ENCODE assay signal across 17 cellular contexts in genomic region chr2:95730813-95731212, GRCh38.
DNase-seq lines count a peak whose midpoint lies in the region; ATAC-seq, FAIRE-seq and TF ChIP-seq lines count a peak whose summit lies in the region.
"Had no signal": no experiment of that assay in that cellular context is flagged by ENCODE, and none has a peak within 500 bp of the region (broad histone marks: within the 10 kb centered on the region; RNA-seq: fewer than 3 reads in every experiment).

No MANE protein-coding gene starts in this region.

- peak; percentile 97 for FAIRE-seq in bronchial epithelial cell (lab: Jason Lieb, UNC)
- FAIRE-seq: RCC 7860 had no signal

- H3K27me3 ChIP-seq in SK-N-SH (ENCODE audit: insufficient read depth): no peaks in the 10 kb centered on the region; the same call in 1 of the 2 replicates
- H3K27me3 ChIP-seq in bronchial epithelial cell (ENCODE audit: control insufficient read depth, insufficient read depth, low read length): no peaks in the 10 kb centered on the region
- no peaks in the 10 kb centered on the region for H3K27me3 ChIP-seq in Caco-2 (replicated peaks; ENCODE audit: control insufficient read depth, insufficient read depth, low read length)

- H3K36me3 ChIP-seq in SK-N-SH (replicated peaks in 1 of 2; ENCODE audit: control insufficient read depth in 1 of 2, insufficient read depth in 2 of 2, low read length in 1 of 2) (no peaks in the 10 kb centered on the region), bronchial epithelial cell (ENCODE audit: control insufficient read depth, insufficient read depth, low read length) (no peaks in the 10 kb centered on the region), Caco-2 (ENCODE audit: control insufficient read depth, insufficient read depth, low read length) (no peaks in the 10 kb centered on the region)

- H3K9ac ChIP-seq in SK-N-SH: no peak overlapping the region
- H3K9ac ChIP-seq: KMS-11 had no signal

- no peak for TF ChIP-seq EP300 in SK-N-SH (IDR thresholded peaks at IDR 0.05; ENCODE audit: borderline replicate concordance in 1 of 2, low read depth in 1 of 2, low read length in 1 of 2)

- intact Hi-C loops in Caco-2 (cut with micrococcal nuclease; ENCODE audit: unreplicated experiment): no loop called here

- H3K79me2 ChIP-seq in SK-N-SH (ENCODE audit: insufficient read depth): no peaks in the 10 kb centered on the region

- BruUV-seq in Caco-2 (replicated peaks; lab: Mats Ljungman, UMichigan): no TSS peak

- H3K9me3 Mint-ChIP-seq in Caco-2 (ENCODE audit: unreplicated experiment): no peaks in the 10 kb centered on the region

- ATAC-seq in SK-N-SH treated with all-trans-retinoic acid at 6 μM for 48 hours (peak; percentile 28; the same call in 1 of the 3 replicates), HG03175 (IDR thresholded peaks at IDR 0.05; ENCODE audit: unreplicated experiment) (no peak), HG03520 (IDR thresholded peaks at IDR 0.05; ENCODE audit: unreplicated experiment) (no peak)

- no peak overlapping the region for H2AFZ ChIP-seq in SK-N-SH (ENCODE audit: low read depth)

- H3K9me3 ChIP-seq in SK-N-SH: no peaks in the 10 kb centered on the region
- no peaks in the 10 kb centered on the region for H3K9me3 ChIP-seq in Caco-2

- no peaks in the 10 kb centered on the region for H3K9me2 ChIP-seq in SK-N-SH

- H3K4me1 Mint-ChIP-seq in Caco-2 (ENCODE audit: low read depth, unreplicated experiment): peaks cover 6% of the 10 kb centered on the region

- no peak for TF ChIP-seq RAD21 in SK-N-SH (IDR thresholded peaks at IDR 0.05; ENCODE audit: low read length)

- DNase-seq in SK-N-SH (no peak), NB4 (ENCODE audit: low read depth) (peak; percentile 18), bronchial epithelial cell (ENCODE audit: low read depth) (no peak), Caco-2 (no peak)
- no peak for DNase-seq in activated CD4-positive, CD25-positive, alpha-beta regulatory T cell (lab: John Stamatoyannopoulos, UW)
- DNase-seq: MM.1S, NCI-H1417 treated with DMSO at 0.1 percent for 48 hours, NCI-H2029, NCI-H510A treated with DMSO at 0.1 percent for 48 hours, SHP77 treated with DMSO at 0.1 percent for 48 hours had no signal

- H3K36me3 Mint-ChIP-seq in Caco-2 (ENCODE audit: insufficient read depth, unreplicated experiment): no peaks in the 10 kb centered on the region

- no peak overlapping the region for H3K4me3 ChIP-seq in SK-N-SH (ENCODE audit: low read depth in 2 of 2, low read length in 1 of 2)
- H3K4me3 ChIP-seq in NB4 (ENCODE audit: low read depth, low read length): no peak overlapping the region
- H3K4me3 ChIP-seq in bronchial epithelial cell (ENCODE audit: low read depth, low read length): no peak overlapping the region
- no peak overlapping the region for H3K4me3 ChIP-seq in Caco-2 (ENCODE audit: low read depth, low read length)

- WGBS in SK-N-SH (ENCODE audit: low lambda C conversion rate): 27% methylated on average over 9 of the region's 9 CpGs

- H3K4me2 ChIP-seq in SK-N-SH: no peak overlapping the region
- H3K4me2 ChIP-seq: KMS-11 had no signal

- H3K27me3 Mint-ChIP-seq in Caco-2 (ENCODE audit: insufficient read depth, unreplicated experiment): peaks cover 14% of the 10 kb centered on the region

- H3K4me3 Mint-ChIP-seq in Caco-2 (ENCODE audit: unreplicated experiment): no peak overlapping the region

- CTCF ChIA-PET in SK-N-SH (lab: Yijun Ruan, JAX) (interaction anchor here (1.0 to 2.6 kb wide), 2 partner anchors 342 to 385 kb away, joined by 3 to 12 read pairs; no protein-coding TSS in a partner anchor), Caco-2 (lab: Charles Lee) (interaction anchor here (1.1 kb wide), 1 partner anchor 67 kb away, joined by 3 read pairs; no protein-coding TSS in a partner anchor)

- no peaks in the 10 kb centered on the region for H3K4me1 ChIP-seq in SK-N-SH (ENCODE audit: control insufficient read depth in 1 of 2, insufficient read depth in 2 of 2, low read depth in 1 of 2, low read length in 1 of 2)
- H3K4me1 ChIP-seq in Caco-2: no peaks in the 10 kb centered on the region

- no peaks in the 10 kb centered on the region for H4K20me1 ChIP-seq in SK-N-SH (ENCODE audit: insufficient read depth)

- no peak for TF ChIP-seq POLR2A in NB4 (IDR thresholded peaks at IDR 0.05; ENCODE audit: extremely low read depth, insufficient read length)

- H3K27ac Mint-ChIP-seq in Caco-2 (ENCODE audit: unreplicated experiment): no peak overlapping the region

- no peak overlapping the region for H3K27ac ChIP-seq in SK-N-SH (ENCODE audit: low read depth in 2 of 2, low read length in 1 of 2)
- H3K27ac ChIP-seq: 22Rv1, C4-2B, KMS-11 had no signal

- TF ChIP-seq CTCF in SK-N-SH (IDR thresholded peaks at IDR 0.05) (no peak), NB4 (IDR thresholded peaks at IDR 0.05; ENCODE audit: low read depth, low read length) (no peak), bronchial epithelial cell (IDR thresholded peaks at IDR 0.05; ENCODE audit: insufficient read depth, low read length, severe bottlenecking) (no peak), Caco-2 (IDR thresholded peaks at IDR 0.05; ENCODE audit: insufficient read depth in 1 of 2, low read depth in 1 of 2, low read length in 1 of 2, severe bottlenecking in 1 of 2, unreplicated experiment in 1 of 2) (no peak)

- POLR2A ChIA-PET in SK-N-SH (lab: Yijun Ruan, JAX): no interaction called here
- POLR2A ChIA-PET in Caco-2 (lab: Charles Lee): no interaction called here

- H3F3A ChIP-seq in SK-N-SH (replicated peaks; ENCODE audit: insufficient read depth): no peaks in the 10 kb centered on the region

TF ChIP-seq in SK-N-SH treated with all-trans-retinoic acid at 6 μM for 48 hours, 23 proteins besides CTCF, POLR2A, EP300 and RAD21:
- TF ChIP-seq RARB (CRISPR knock-in tag; IDR thresholded peaks at IDR 0.05) (no peak), TSHZ2 (CRISPR knock-in tag; IDR thresholded peaks at IDR 0.05) (no peak), ZNF8 (CRISPR knock-in tag; IDR thresholded peaks at IDR 0.05) (no peak), TOX (CRISPR knock-in tag; IDR thresholded peaks at IDR 0.05; ENCODE audit: borderline replicate concordance) (no peak), ZC3H10 (CRISPR knock-in tag; IDR thresholded peaks at IDR 0.05) (no peak), OSR1 (CRISPR knock-in tag; IDR thresholded peaks at IDR 0.05) (no peak)

TF ChIP-seq in SK-N-SH, 30 proteins besides CTCF, POLR2A, EP300 and RAD21:
- no peak for TF ChIP-seq FOXJ3 (CRISPR knock-in tag; IDR thresholded peaks at IDR 0.05)
- TF ChIP-seq NRF1 (IDR thresholded peaks at IDR 0.05; ENCODE audit: low read depth, low read length): no peak
- no peak for TF ChIP-seq TCF12 (IDR thresholded peaks at IDR 0.05)
- no peak for TF ChIP-seq IRF3 (IDR thresholded peaks at IDR 0.05; ENCODE audit: low read depth, low read length)
- no peak for TF ChIP-seq FOXM1 (IDR thresholded peaks at IDR 0.05; ENCODE audit: low read depth)
- no peak for TF ChIP-seq GATA2 (CRISPR knock-in tag; IDR thresholded peaks at IDR 0.05)
- TF ChIP-seq USF1 (IDR thresholded peaks at IDR 0.05; ENCODE audit: borderline replicate concordance, low read depth): no peak
- no peak for TF ChIP-seq RXRA (IDR thresholded peaks at IDR 0.05; ENCODE audit: borderline replicate concordance, low read depth)
- TF ChIP-seq YY1 (IDR thresholded peaks at IDR 0.05; ENCODE audit: low read depth): no peak
- TF ChIP-seq EZH2phosphoT487 (IDR thresholded peaks at IDR 0.05; ENCODE audit: borderline replicate concordance, low read depth): no peak
- TF ChIP-seq USF2 (IDR thresholded peaks at IDR 0.05; ENCODE audit: borderline replicate concordance, low read depth, low read length): no peak
- TF ChIP-seq SIN3A (IDR thresholded peaks at IDR 0.05; ENCODE audit: borderline replicate concordance, low read depth, low read length): no peak
- no peak for TF ChIP-seq TEAD4 (IDR thresholded peaks at IDR 0.05; ENCODE audit: borderline replicate concordance, insufficient read depth)
- TF ChIP-seq MAX (IDR thresholded peaks at IDR 0.05; ENCODE audit: low read depth): no peak
- no peak for TF ChIP-seq RCOR1 (IDR thresholded peaks at IDR 0.05; ENCODE audit: low read length)
- no peak for TF ChIP-seq CHD2 (IDR thresholded peaks at IDR 0.05; ENCODE audit: low read length, partially characterized antibody)
- no peak for TF ChIP-seq GABPA (IDR thresholded peaks at IDR 0.05; ENCODE audit: low read depth)
- no peak for TF ChIP-seq FOSL2 (IDR thresholded peaks at IDR 0.05; ENCODE audit: borderline replicate concordance, low read depth)
- TF ChIP-seq MXI1 (IDR thresholded peaks at IDR 0.05; ENCODE audit: low read depth, low read length): no peak
